In genomic region chr10:132425029-132425758, GRCh38 we compare ENCODE assay signal across 17 cellular contexts. TPM values are rescaled to one million over a fixed set of nuclear protein-coding genes. Genes with fewer than 3 reads are reported as not detected.
DNase-seq lines count a peak whose midpoint lies in the region; ATAC-seq, FAIRE-seq and TF ChIP-seq lines count a peak whose summit lies in the region.
"Had no signal": no experiment of that assay in that cellular context is flagged by ENCODE, and none has a peak within 500 bp of the region (broad histone marks: within the 10 kb centered on the region; RNA-seq: fewer than 3 reads in every experiment).

No MANE protein-coding gene starts in this region.

- DNase-seq in GM12891 (ENCODE audit: insufficient read length, low spot score) (no peak), neuronal stem cell (ENCODE audit: low spot score) (no peak), kidney glomerular epithelial cell (lab: John Stamatoyannopoulos, UW) (no peak), C1 segment of cervical spinal cord (lab: John Stamatoyannopoulos, UW) (no peak), NCI-H524 treated with DMSO at 0.1 percent for 48 hours (lab: John Stamatoyannopoulos, UW) (no peak)
- DNase-seq: CD4-positive, alpha-beta T cell; NCI-H1048; NCI-H146; NCI-H2227 treated with DMSO at 0.1 percent for 48 hours; NCI-H526 treated with DMSO at 0.1 percent for 48 hours; OCI-M1 had no signal

- no peak overlapping the region for H2BK5ac ChIP-seq in neuronal stem cell (ENCODE audit: low read length)

- H3K18ac ChIP-seq in neuronal stem cell (ENCODE audit: low read length): peak overlapping the region; percentile 90

- ATAC-seq in GM19397 (IDR thresholded peaks at IDR 0.05; ENCODE audit: unreplicated experiment): no peak

- H3K4me1 ChIP-seq in Loucy (ENCODE audit: insufficient read depth, low read length, poor library complexity, severe bottlenecking) (peaks cover 52% of the 10 kb centered on the region), neuronal stem cell (ENCODE audit: control insufficient read depth in 2 of 2, insufficient read depth in 1 of 2, low read depth in 1 of 2, low read length in 2 of 2) (peaks cover 11 to 26% of the 10 kb centered on the region in 2 donors)

- H2AFZ ChIP-seq in Loucy (ENCODE audit: low read length) (no peak overlapping the region), neuronal stem cell (ENCODE audit: low read length) (no peak overlapping the region)

- no peaks in the 10 kb centered on the region for H4K20me1 ChIP-seq in Loucy (ENCODE audit: insufficient read depth, low read length, poor library complexity, severe bottlenecking)

- H3K27ac ChIP-seq in cingulate gyrus (ENCODE audit: low read depth, low read length): peak overlapping the region; percentile 93
- H3K27ac ChIP-seq in neuronal stem cell (replicated peaks; ENCODE audit: low read length): no peak overlapping the region
- H3K27ac ChIP-seq: SJSA1 had no signal

- H3K36me3 ChIP-seq in Loucy (ENCODE audit: insufficient read depth, low read length) (no peaks in the 10 kb centered on the region), neuronal stem cell (replicated peaks in 1 of 2; ENCODE audit: control insufficient read depth in 2 of 2, insufficient read depth in 2 of 2, low read length in 2 of 2) (peaks cover 0 to 3% of the 10 kb centered on the region in 2 donors)
- H3K36me3 ChIP-seq: HAP-1, SJSA1 had no signal

- H2BK15ac ChIP-seq in neuronal stem cell (ENCODE audit: low read length): peak overlapping the region; percentile 84

- H3K4me3 ChIP-seq in Loucy (ENCODE audit: low read length, poor library complexity, severe bottlenecking) (no peak overlapping the region), neuronal stem cell (ENCODE audit: low read length in 2 of 2) (peak overlapping the region in 1 of 2 donors; percentile 59)
- H3K4me3 ChIP-seq: HAP-1, SJSA1 had no signal

- WGBS in neuronal stem cell (ENCODE audit: extremely low coverage in 2 of 2, insufficient read length in 2 of 2, insufficient replicate concordance in 1 of 2), 2 donors: no CpG with 5 or more reads among the region's 61 CpGs

- H3K9me3 ChIP-seq in Loucy (ENCODE audit: insufficient read depth, low read depth, low read length) (no peaks in the 10 kb centered on the region), neuronal stem cell (replicated peaks in 1 of 2; ENCODE audit: control insufficient read depth in 2 of 2, insufficient read depth in 1 of 2, low read depth in 1 of 2, low read length in 2 of 2) (peaks cover 0 to 7% of the 10 kb centered on the region in 2 donors)
- H3K9me3 ChIP-seq: HAP-1, SJSA1 had no signal

- peak overlapping the region; percentile 90 for H4K91ac ChIP-seq in neuronal stem cell (ENCODE audit: low read depth, low read length, poor library complexity)

- H2BK12ac ChIP-seq in neuronal stem cell (ENCODE audit: low read length): peak overlapping the region; percentile 67

- no peaks in the 10 kb centered on the region for H3K9me2 ChIP-seq in Loucy (replicated peaks; ENCODE audit: low read depth, low read length)

- H3K23ac ChIP-seq in neuronal stem cell (ENCODE audit: low read depth, low read length, poor library complexity): peak overlapping the region; percentile 99

- H3K14ac ChIP-seq in neuronal stem cell (ENCODE audit: low read length): peak overlapping the region; percentile 100

- peak overlapping the region; percentile 99 for H4K8ac ChIP-seq in neuronal stem cell (ENCODE audit: low read depth, low read length)

- peak; percentile 31 for FAIRE-seq in GM12891 (lab: Jason Lieb, UNC)
- FAIRE-seq: G401.6 had no signal

- TF ChIP-seq CTCF in Loucy (conservative IDR thresholded peaks at IDR 0.05; ENCODE audit: low read length): no peak

- H3K27me3 ChIP-seq in Loucy (ENCODE audit: insufficient read depth, low read length, poor library complexity, severe bottlenecking) (no peaks in the 10 kb centered on the region), neuronal stem cell (ENCODE audit: control insufficient read depth in 3 of 3, insufficient read depth in 3 of 3, low read depth in 1 of 3, low read length in 3 of 3) (peaks cover 0 to 1% (median 0%) of the 10 kb centered on the region in 3 experiments)
- H3K27me3 ChIP-seq: SJSA1 had no signal

- H3K4me2 ChIP-seq in Loucy (ENCODE audit: low read depth, low read length, poor library complexity, severe bottlenecking) (no peak overlapping the region), neuronal stem cell (ENCODE audit: insufficient read depth, low read length, poor library complexity, severe bottlenecking) (no peak overlapping the region)

- H3K79me2 ChIP-seq in Loucy (ENCODE audit: insufficient read depth, low read length): peaks cover 11% of the 10 kb centered on the region; the same call in 1 of the 2 replicates

- H3K9ac ChIP-seq in Loucy (ENCODE audit: low read depth, low read length, poor library complexity, severe bottlenecking) (peak overlapping the region; percentile 87), neuronal stem cell (ENCODE audit: low read depth, low read length, poor library complexity) (peak overlapping the region; percentile 88)

- peaks cover 4% of the 10 kb centered on the region; the same call in 1 of the 2 replicates for H3F3A ChIP-seq in Loucy (ENCODE audit: low read depth)

- H2BK120ac ChIP-seq in neuronal stem cell (ENCODE audit: low read depth, low read length): no peak overlapping the region

- H3K4ac ChIP-seq in neuronal stem cell (ENCODE audit: low read length): no peak overlapping the region

- peaks cover 6% of the 10 kb centered on the region for H3K79me1 ChIP-seq in neuronal stem cell (ENCODE audit: low read depth, low read length)

- peak overlapping the region; percentile 86 for H2AK5ac ChIP-seq in neuronal stem cell (ENCODE audit: low read depth, low read length)

- TF ChIP-seq POLR2A in GM12891 (IDR thresholded peaks at IDR 0.05; ENCODE audit: low read depth, low read length): no peak

TF ChIP-seq in GM12891, 5 proteins besides CTCF, POLR2A, EP300 and RAD21:
- TF ChIP-seq POLR2AphosphoS5 (IDR thresholded peaks at IDR 0.05; ENCODE audit: low read depth, low read length) (no peak), SPI1 (IDR thresholded peaks at IDR 0.05; ENCODE audit: low read depth, low read length) (no peak), TAF1 (IDR thresholded peaks at IDR 0.05; ENCODE audit: low read depth, low read length) (no peak), PAX5 (IDR thresholded peaks at IDR 0.05; ENCODE audit: insufficient read depth, low read length, severe bottlenecking) (no peak), POU2F2 (IDR thresholded peaks at IDR 0.05; ENCODE audit: low read depth, low read length) (no peak)

RNA-seq across cellular contexts. Expression of gene PWWP2B, which starts 28.2 kb away (rescaled TPM):
- polyA plus RNA-seq in GM12891 (2012; ENCODE audit: low read depth, missing spikeins): 0.13 TPM
- polyA plus RNA-seq in neuronal stem cell (2013, experiment 1 of 2): 2.1 TPM
- 2.0 TPM for polyA plus RNA-seq in neuronal stem cell (2013, experiment 2 of 2)
